In the genomic region with DNA sequence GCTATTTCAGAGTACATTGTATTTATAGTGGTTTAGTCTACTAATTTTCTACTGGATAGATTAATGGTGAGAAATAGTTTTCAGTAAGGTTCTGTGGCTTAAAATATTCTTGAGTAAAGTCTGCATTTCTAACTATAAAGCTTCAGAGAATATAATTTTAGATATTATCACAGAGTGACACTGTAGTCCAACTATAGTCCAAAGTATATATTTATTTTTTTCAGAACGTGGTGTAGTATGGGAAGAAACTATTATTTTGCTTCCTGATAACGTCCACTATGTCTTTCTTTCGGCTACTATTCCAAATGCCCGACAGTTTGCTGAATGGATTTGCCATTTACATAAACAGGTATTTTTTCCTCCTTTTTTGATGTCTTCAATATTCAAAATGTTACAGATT, we compare ENCODE assay signal across 20 cellular contexts.
"Had no signal": no experiment of that assay in that cellular context is flagged by ENCODE, and none has a peak within 500 bp of the region (broad histone marks: within the 10 kb centered on the region; RNA-seq: fewer than 3 reads in every experiment).

No MANE protein-coding gene starts in this region.

- H3K4me3 Mint-ChIP-seq: activated naive CD4-positive, alpha-beta T cell treated with anti-CD3 and anti-CD28 coated beads, Interleukin-2, amount 10 ng/mL, durations not matched to agents 7 days and 5 days; endodermal cell; neural crest cell; T-helper 2 cell treated with Interferon-gamma antibody and Interleukin-4, amounts not matched to agents 5 μg/mL and 100 μg/mL, for 36 hours had no signal

- DNase-seq: activated effector memory CD4-positive, alpha-beta T cell treated with anti-CD3 and anti-CD28 coated beads, Interleukin-2, amount 50 U/mL, for 16 hours; activated naive CD4-positive, alpha-beta T cell treated with anti-CD3 and anti-CD28 coated beads, Interleukin-2, amount 10 ng/mL, durations not matched to agents 7 days and 5 days; activated T-cell treated with anti-CD3 and anti-CD28 coated beads, Interleukin-2, amount 50 U/mL, for 48 hours; adrenal gland; cortex of kidney; endodermal cell; head of caudate nucleus; hypothalamus; mesenchymal stem cell; mucosa of descending colon; retina; stimulated activated CD4-positive, alpha-beta T cell treated with anti-CD3 and anti-CD28 coated beads, Interleukin-2, amount 100 ng/mL, for 48 hours; stimulated activated CD8-positive, alpha-beta memory T cell treated with anti-CD3 and anti-CD28 coated beads, Interleukin-4, amount 100 ng/mL, for 48 hours; stimulated activated naive CD4-positive, alpha-beta T cell; thyroid gland had no signal

- H3K9me3 Mint-ChIP-seq: neural crest cell; T-helper 2 cell treated with Interferon-gamma antibody and Interleukin-4, amounts not matched to agents 5 μg/mL and 100 μg/mL, for 36 hours had no signal

- H3K36me3 ChIP-seq: breast epithelium had no signal

- H3K27ac Mint-ChIP-seq: activated naive CD4-positive, alpha-beta T cell treated with anti-CD3 and anti-CD28 coated beads, Interleukin-2, amount 10 ng/mL, durations not matched to agents 7 days and 5 days; endodermal cell; T-helper 2 cell treated with Interferon-gamma antibody and Interleukin-4, amounts not matched to agents 5 μg/mL and 100 μg/mL, for 36 hours had no signal

- H3K4me1 Mint-ChIP-seq: neural crest cell had no signal

- ATAC-seq: gastroesophageal sphincter, mucosa of descending colon, SK-N-SH treated with all-trans-retinoic acid at 6 μM for 48 hours had no signal

- H3K4me1 ChIP-seq: breast epithelium had no signal

- H3K27ac ChIP-seq: adrenal gland, breast epithelium, thyroid gland had no signal

- H3K9me3 ChIP-seq: adrenal gland, breast epithelium, gastroesophageal sphincter, mucosa of descending colon, thyroid gland had no signal

- H3K27me3 ChIP-seq: adrenal gland, breast epithelium, gastroesophageal sphincter, thyroid gland had no signal

- H3K27me3 Mint-ChIP-seq: activated naive CD4-positive, alpha-beta T cell treated with anti-CD3 and anti-CD28 coated beads, Interleukin-2, amount 10 ng/mL, durations not matched to agents 7 days and 5 days had no signal

- H3K4me3 ChIP-seq: adrenal gland, breast epithelium, mucosa of descending colon, thyroid gland had no signal
